In genomic region chr10:3853547-3853989, GRCh38 we compare ENCODE assay signal across 12 cellular contexts.
A peak's percentile ranks its signal among the peaks of the same experiment; 100 is the strongest.
DNase-seq lines count a peak whose midpoint lies in the region; ATAC-seq and TF ChIP-seq lines count a peak whose summit lies in the region.
"Had no signal": no experiment of that assay in that cellular context is flagged by ENCODE, and none has a peak within 500 bp of the region (broad histone marks: within the 10 kb centered on the region; RNA-seq: fewer than 3 reads in every experiment).

No MANE protein-coding gene starts in this region.

- H3K4me1 Mint-ChIP-seq in endodermal cell, result peaks cover 25% of the 10 kb centered on the region

- POLR2A ChIA-PET in PC-9 (lab: Charles Lee; ENCODE audit: unreplicated experiment), result interaction anchor here (0.6 kb wide), 1 partner anchor 44 kb away, joined by 6 read pairs; no protein-coding TSS in a partner anchor

- H3K4me2 ChIP-seq in PC-9, result no peak overlapping the region
- H3K4me2 ChIP-seq in fibroblast of lung (ENCODE audit: extremely low read depth, insufficient read depth, low read length), result peak overlapping the region; percentile 15

- intact Hi-C loops in PC-9 (cut with micrococcal nuclease; ENCODE audit: unreplicated experiment), result no loop called here

- no peaks in the 10 kb centered on the region for H3K9me3 Mint-ChIP-seq in endodermal cell

- H3K4me3 Mint-ChIP-seq in endodermal cell, result no peak overlapping the region
- H3K4me3 Mint-ChIP-seq: naive thymus-derived CD4-positive, alpha-beta T cell had no signal

- H3K79me2 ChIP-seq in PC-9 (ENCODE audit: low read depth) (no peaks in the 10 kb centered on the region), fibroblast of lung (ENCODE audit: control insufficient read depth, insufficient read depth, low read length) (no peaks in the 10 kb centered on the region)

- CTCF ChIA-PET in PC-9 (lab: Charles Lee), result interaction anchor here (0.5 kb wide), 1 partner anchor 94 kb away, joined by 4 read pairs; no protein-coding TSS in a partner anchor

- TF ChIP-seq CTCF in C4-2B (conservative IDR thresholded peaks at IDR 0.05), result no peak
- no peak for TF ChIP-seq CTCF in PC-9 (conservative IDR thresholded peaks at IDR 0.05)
- TF ChIP-seq CTCF in fibroblast of lung (conservative IDR thresholded peaks at IDR 0.05 in 1 of 2, IDR thresholded peaks at IDR 0.05 in 1 of 2; ENCODE audit: low read depth in 1 of 2, low read length in 2 of 2), result no peak
- TF ChIP-seq CTCF in neutrophil (IDR thresholded peaks at IDR 0.05), result no peak
- no peak for TF ChIP-seq CTCF in endodermal cell (conservative IDR thresholded peaks at IDR 0.05)

- H3K27me3 ChIP-seq in PC-9 (ENCODE audit: insufficient read depth, low read depth), result no peaks in the 10 kb centered on the region
- H3K27me3 ChIP-seq in fibroblast of lung (ENCODE audit: control insufficient read depth, insufficient read depth, low read length), result no peaks in the 10 kb centered on the region
- no peaks in the 10 kb centered on the region for H3K27me3 ChIP-seq in neutrophil
- no peaks in the 10 kb centered on the region for H3K27me3 ChIP-seq in endodermal cell (ENCODE audit: control insufficient read depth, insufficient read depth, low read length, poor library complexity, severe bottlenecking)
- H3K27me3 ChIP-seq: cardiac muscle cell had no signal

- no peaks in the 10 kb centered on the region for H3K36me3 Mint-ChIP-seq in endodermal cell (ENCODE audit: low read depth)

- H3K36me3 ChIP-seq in PC-9 (ENCODE audit: low read depth) (no peaks in the 10 kb centered on the region), fibroblast of lung (ENCODE audit: control insufficient read depth, insufficient read depth, low read length) (no peaks in the 10 kb centered on the region), neutrophil (no peaks in the 10 kb centered on the region), endodermal cell (ENCODE audit: control insufficient read depth, insufficient read depth, low read length) (no peaks in the 10 kb centered on the region)
- H3K36me3 ChIP-seq: cardiac muscle cell had no signal

- DNase-seq in PC-9 (no peak), fibroblast of lung (ENCODE audit: low read depth in 2 of 2) (peak; percentile 18 to 38), endodermal cell (no peak), KBM-7 (no peak)
- DNase-seq: KG1; naive thymus-derived CD4-positive, alpha-beta T cell; SW 1271 had no signal

- H3F3A ChIP-seq in PC-9 (ENCODE audit: insufficient read depth, low read depth), result peaks cover 27% of the 10 kb centered on the region

- H3K4me3 ChIP-seq in PC-9 (no peak overlapping the region), fibroblast of lung (replicated peaks in 1 of 4; ENCODE audit: control extremely low read depth in 1 of 4, insufficient read depth in 1 of 4, low read depth in 3 of 4, low read length in 4 of 4) (no peak overlapping the region), neutrophil (ENCODE audit: low read depth in 1 of 2, low read length in 1 of 2) (no peak overlapping the region), endodermal cell (ENCODE audit: low read length) (no peak overlapping the region)
- H3K4me3 ChIP-seq: cardiac muscle cell had no signal

- H3K27ac Mint-ChIP-seq in endodermal cell, result no peak overlapping the region

- H3K4me1 ChIP-seq in PC-9 (replicated peaks; ENCODE audit: insufficient read depth) (peaks cover 28% of the 10 kb centered on the region), fibroblast of lung (ENCODE audit: control insufficient read depth, extremely low read depth, insufficient read depth, low read length) (peaks cover 14% of the 10 kb centered on the region), neutrophil (ENCODE audit: control insufficient read depth in 1 of 2, insufficient read depth in 1 of 2, low read depth in 1 of 2, low read length in 1 of 2) (peaks cover 41 to 44% of the 10 kb centered on the region in 2 experiments), endodermal cell (ENCODE audit: control insufficient read depth, insufficient read depth, low read length) (peaks cover 8% of the 10 kb centered on the region)

- H3K9ac ChIP-seq in fibroblast of lung (ENCODE audit: insufficient read depth, low read length) (no peak overlapping the region), endodermal cell (ENCODE audit: extremely low read depth, low read length, poor library complexity, severe bottlenecking) (no peak overlapping the region)

- no TSS peak for BruUV-seq in PC-9 (replicated peaks; lab: Mats Ljungman, UMichigan)

- no peaks in the 10 kb centered on the region for H3K27me3 Mint-ChIP-seq in endodermal cell (ENCODE audit: insufficient read depth)
- H3K27me3 Mint-ChIP-seq: naive thymus-derived CD4-positive, alpha-beta T cell had no signal

- in situ Hi-C loops in KBM-7 (cut with MboI; ENCODE audit: low pct_unique_long_range_greater_than_20kb, low sequenced_read_pairs), result no loop called here

- peak overlapping the region; percentile 87 for H3K27ac ChIP-seq in C4-2B
- H3K27ac ChIP-seq in PC-9, result peak overlapping the region; percentile 96
- peak overlapping the region; percentile 94 for H3K27ac ChIP-seq in fibroblast of lung (ENCODE audit: insufficient read depth, low read length)
- H3K27ac ChIP-seq in neutrophil, result peak overlapping the region; percentile 98
- H3K27ac ChIP-seq in endodermal cell (ENCODE audit: low read depth, low read length), result no peak overlapping the region
- H3K27ac ChIP-seq: cardiac muscle cell had no signal

- WGBS in endodermal cell (ENCODE audit: insufficient coverage in 1 of 2, insufficient read length in 1 of 2), 2 experiments, result 74 to 81% methylated on average over 5 to 6 of the region's 6 CpGs

- H3K9me3 ChIP-seq in PC-9 (ENCODE audit: insufficient read depth, low read depth) (no peaks in the 10 kb centered on the region), fibroblast of lung (ENCODE audit: control insufficient read depth, insufficient read depth, low read depth, low read length) (no peaks in the 10 kb centered on the region), neutrophil (no peaks in the 10 kb centered on the region), endodermal cell (ENCODE audit: control insufficient read depth, low read length) (no peaks in the 10 kb centered on the region)

- H2AFZ ChIP-seq in PC-9, result no peak overlapping the region
- H2AFZ ChIP-seq in fibroblast of lung (ENCODE audit: low read length), result no peak overlapping the region

- no peaks in the 10 kb centered on the region; the same call in 1 of the 2 replicates for H3K9me2 ChIP-seq in PC-9 (ENCODE audit: insufficient read depth)

- H4K20me1 ChIP-seq in PC-9 (ENCODE audit: insufficient read depth) (no peaks in the 10 kb centered on the region), fibroblast of lung (ENCODE audit: control insufficient read depth, extremely low read depth, insufficient read depth, low read length) (no peaks in the 10 kb centered on the region)

- ATAC-seq in HG03135 (IDR thresholded peaks at IDR 0.05; ENCODE audit: unreplicated experiment), result no peak
- ATAC-seq in GM21447 (IDR thresholded peaks at IDR 0.05; ENCODE audit: unreplicated experiment), result no peak
- ATAC-seq: naive thymus-derived CD4-positive, alpha-beta T cell had no signal

Comparison
In these comparisons a context has a peak if more than half of its experiments do, and no peak if none do; other contexts are left out.
1. DNase-seq: peak in fibroblast of lung (2 of 2); none in PC-9 (0 of 2), endodermal cell (single experiment) and KBM-7 (single experiment).